21 cellular contexts compared by ENCODE assay signal in genomic region chr13:72457151-72457550, GRCh38.
"Had no signal": no experiment of that assay in that cellular context is flagged by ENCODE, and none has a peak within 500 bp of the region (broad histone marks: within the 10 kb centered on the region; RNA-seq: fewer than 3 reads in every experiment).

No MANE protein-coding gene starts in this region.

- H3K36me3 Mint-ChIP-seq: T-cell had no signal

- H3K27me3 Mint-ChIP-seq: T-cell had no signal

- H3K4me1 Mint-ChIP-seq: T-cell had no signal

- H3K9me2 ChIP-seq: SK-N-SH had no signal

- H3K27ac Mint-ChIP-seq: T-cell had no signal

- ATAC-seq: HepG2, Panc1, PC-3, T-cell had no signal

- H3K4me3 ChIP-seq: MG63 had no signal

- DNase-seq: IMR-90, Karpas-422, KG1, MG63, NCI-H1092 treated with DMSO at 0.1 percent for 48 hours, NCI-H1436, NCI-H187, NCI-H2029, NCI-H226, NCI-H446, NCI-H510A treated with DMSO at 0.1 percent for 48 hours, NCI-H69, NCI-H774, PC-3, SHP77, SK-N-SH, SW 1271, T-cell had no signal

- H3K27me3 ChIP-seq: MG63 had no signal

- H3K36me3 ChIP-seq: MG63 had no signal

- H3K4me2 ChIP-seq: SK-N-SH had no signal

- H3K4me3 Mint-ChIP-seq: T-cell had no signal

- H3K27ac ChIP-seq: RWPE1 had no signal
